Comparison of ENCODE assay signal across 8 cellular contexts in the genomic region with DNA sequence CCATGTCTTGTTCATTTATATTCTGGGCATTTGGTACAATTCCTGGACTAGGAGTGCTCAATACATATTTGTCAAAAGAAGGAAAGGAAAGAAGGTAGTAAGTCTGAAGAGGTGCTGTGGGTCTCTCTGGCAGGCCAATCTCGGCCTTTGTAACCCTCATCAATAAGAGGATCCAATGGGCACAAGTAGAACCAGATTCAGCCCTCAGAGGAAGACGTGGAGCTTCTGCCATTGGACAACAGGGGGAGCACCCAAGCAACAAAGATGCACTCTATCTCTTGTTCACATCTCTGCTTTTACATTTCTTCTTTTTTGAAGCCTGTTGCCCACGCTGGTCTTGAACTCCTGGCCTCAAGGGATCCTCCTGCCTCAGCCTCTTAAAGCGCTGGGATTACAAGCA. TPM values are rescaled to one million over a fixed set of nuclear protein-coding genes. Genes with fewer than 3 reads are reported as not detected.
DNase-seq lines count a peak whose midpoint lies in the region; ATAC-seq and TF ChIP-seq lines count a peak whose summit lies in the region.

No MANE protein-coding gene starts in this region.

- no peak overlapping the region for H3K4me3 Mint-ChIP-seq in memory B cell

- no peak for TF ChIP-seq POLR2A in Peyer's patch (IDR thresholded peaks at IDR 0.05)
- no peak for TF ChIP-seq POLR2A in suprapubic skin (IDR thresholded peaks at IDR 0.05)

- H3K9me3 ChIP-seq in Peyer's patch (no peaks in the 10 kb centered on the region), suprapubic skin (no peaks in the 10 kb centered on the region)

- no peak for TF ChIP-seq EP300 in suprapubic skin (IDR thresholded peaks at IDR 0.05)

- TF ChIP-seq CTCF in 22Rv1 (IDR thresholded peaks at IDR 0.05) (peak; percentile 60), GM12864 (IDR thresholded peaks at IDR 0.05; ENCODE audit: low read depth, low read length, missing control alignments) (peak; percentile 74), Peyer's patch (IDR thresholded peaks at IDR 0.05) (peak; percentile 5 to 55 (median 36)), suprapubic skin (IDR thresholded peaks at IDR 0.05) (peak in 1 of 2 donors; percentile 35)

- H3K27me3 ChIP-seq in Peyer's patch (no peaks in the 10 kb centered on the region), suprapubic skin (no peaks in the 10 kb centered on the region)

- H3K9me3 Mint-ChIP-seq in memory B cell, result no peaks in the 10 kb centered on the region

- ATAC-seq in memory B cell (ENCODE audit: low read depth) (peak; percentile 16), GM18520 (IDR thresholded peaks at IDR 0.05; ENCODE audit: unreplicated experiment) (no peak)

- H3K27ac ChIP-seq in 22Rv1 (no peak overlapping the region), Peyer's patch (no peak overlapping the region), suprapubic skin (no peak overlapping the region)

- peaks cover 5% of the 10 kb centered on the region for H3K36me3 Mint-ChIP-seq in memory B cell

- H3K27ac Mint-ChIP-seq in memory B cell, result peak overlapping the region; percentile 72

- H3K27me3 Mint-ChIP-seq in memory B cell, result no peaks in the 10 kb centered on the region

- H3K4me1 ChIP-seq in Peyer's patch, result peaks cover 0 to 32% (median 11%) of the 10 kb centered on the region in 4 donors
- H3K4me1 ChIP-seq in suprapubic skin, result peaks cover 37% of the 10 kb centered on the region

- peaks cover 19% of the 10 kb centered on the region for H3K4me1 Mint-ChIP-seq in memory B cell

- no peak overlapping the region for H3K4me3 ChIP-seq in GM12864 (ENCODE audit: low read depth, low read length)
- H3K4me3 ChIP-seq in Peyer's patch, result no peak overlapping the region
- no peak overlapping the region for H3K4me3 ChIP-seq in suprapubic skin

- WGBS in suprapubic skin, result 67% methylated on average over 4 of the region's 4 CpGs

- DNase-seq in GM12864 (ENCODE audit: low read depth), result no peak
- DNase-seq in Peyer's patch, result peak in 1 of 3 donors; percentile 61
- peak; percentile 44 for DNase-seq in activated naive CD4-positive, alpha-beta T cell treated with anti-CD3 and anti-CD28 coated beads, Interleukin-2, amount 50 U/mL, for 16 hours
- peak in 1 of 2 donors; percentile 29 for DNase-seq in memory B cell (ENCODE audit: low spot score in 2 of 2)
- no peak for DNase-seq in suprapubic skin (ENCODE audit: low spot score in 2 of 2)
- no peak for DNase-seq in NCI-H1694 treated with DMSO at 0.1 percent for 48 hours (lab: John Stamatoyannopoulos, UW)

- peaks cover 0 to 5% (median 0%) of the 10 kb centered on the region in 3 donors for H3K36me3 ChIP-seq in Peyer's patch
- peaks cover 5% of the 10 kb centered on the region for H3K36me3 ChIP-seq in suprapubic skin

RNA-seq across cellular contexts. Expression of a gene that starts 2.2 kb away (rescaled TPM):
- total RNA-seq in Peyer's patch (10 to 100 TPM; 26.3 to 72.6 (median 37.2) TPM), suprapubic skin (10 to 100 TPM; 37.2 to 57.2 (median 47.9) TPM)

RNA-seq across cellular contexts. Expression of a gene that starts 8.4 kb away (rescaled TPM):
- total RNA-seq in Peyer's patch, result 10 to 100 TPM; 65.2 to 97.7 (median 66.9) TPM
- total RNA-seq in suprapubic skin, result 10 to 100 TPM; 26.2 to 50.7 (median 46.2) TPM

RNA-seq across cellular contexts. Expression of a gene that starts 19.3 kb away (rescaled TPM):
- total RNA-seq in Peyer's patch (10 to 100 TPM; 10.7 to 21.7 (median 15.0) TPM), suprapubic skin (10 to 100 TPM in 3 of 4 donors, 1 to 10 TPM in 1; 5.2 to 18.4 (median 13.3) TPM)

RNA-seq across cellular contexts. Expression of a gene that starts 34.7 kb away (rescaled TPM):
- 100 to 1,000 TPM in 3 of 4 donors, 10 to 100 TPM in 1; 18.2 to 253 (median 209) TPM for total RNA-seq in Peyer's patch
- total RNA-seq in suprapubic skin, result 10 to 100 TPM; 17.8 to 24.5 (median 20.5) TPM

RNA-seq across cellular contexts. Expression of a gene that starts 36.3 kb away (rescaled TPM):
- total RNA-seq in Peyer's patch, result 10 to 100 TPM; 10.7 to 38.6 (median 33.1) TPM
- 10 to 100 TPM; 21.2 to 32.2 (median 26.9) TPM for total RNA-seq in suprapubic skin
